In genomic region chr4:82371398-82371972, GRCh38 we compare ENCODE assay signal across 8 cellular contexts. TPM values are rescaled to one million over a fixed set of nuclear protein-coding genes. Genes with fewer than 3 reads are reported as not detected.
DNase-seq lines count a peak whose midpoint lies in the region; ATAC-seq and TF ChIP-seq lines count a peak whose summit lies in the region.

No MANE protein-coding gene starts in this region.

- H4K8ac ChIP-seq in neuronal stem cell (ENCODE audit: low read depth, low read length) = no peak overlapping the region

- H3K27me3 ChIP-seq in OCI-LY1 (ENCODE audit: insufficient read depth, low read length) (no peaks in the 10 kb centered on the region), neuronal stem cell (ENCODE audit: control insufficient read depth in 3 of 3, insufficient read depth in 3 of 3, low read depth in 1 of 3, low read length in 3 of 3) (no peaks in the 10 kb centered on the region)

- no peak overlapping the region for H2BK12ac ChIP-seq in neuronal stem cell (ENCODE audit: low read length)

- H3K27me3 Mint-ChIP-seq in endothelial cell (ENCODE audit: unreplicated experiment) = peaks cover 19% of the 10 kb centered on the region

- no peak overlapping the region for H3K23ac ChIP-seq in neuronal stem cell (ENCODE audit: low read depth, low read length, poor library complexity)

- no peak for DNase-seq in endothelial cell (ENCODE audit: low spot score)
- no peak for DNase-seq in neuronal stem cell (ENCODE audit: low spot score)
- no peak for DNase-seq in stimulated activated CD4-positive, alpha-beta T cell treated with anti-CD3 and anti-CD28 coated beads, Interleukin-4, amount 100 ng/mL, for 4 hours
- DNase-seq in stimulated activated CD4-positive, alpha-beta T cell treated with anti-CD3 and anti-CD28 coated beads, Interleukin-2, amount 100 ng/mL, for 48 hours = no peak

- peaks cover 78% of the 10 kb centered on the region for H3K36me3 ChIP-seq in OCI-LY1 (ENCODE audit: insufficient read depth, low read length)
- peaks cover 6 to 75% of the 10 kb centered on the region in 2 donors for H3K36me3 ChIP-seq in neuronal stem cell (replicated peaks in 1 of 2; ENCODE audit: control insufficient read depth in 2 of 2, insufficient read depth in 2 of 2, low read length in 2 of 2)

- no peak overlapping the region for H3K27ac ChIP-seq in OCI-LY1 (ENCODE audit: low read depth, low read length, poor library complexity, severe bottlenecking)
- H3K27ac ChIP-seq in neuronal stem cell (replicated peaks; ENCODE audit: low read length) = no peak overlapping the region

- H2BK5ac ChIP-seq in neuronal stem cell (ENCODE audit: low read length) = no peak overlapping the region

- peak overlapping the region; percentile 96 for H3K4me3 Mint-ChIP-seq in endothelial cell (ENCODE audit: unreplicated experiment)

- no peak overlapping the region for H2BK120ac ChIP-seq in neuronal stem cell (ENCODE audit: low read depth, low read length)

- no peak overlapping the region for H2AK5ac ChIP-seq in neuronal stem cell (ENCODE audit: low read depth, low read length)

- peak overlapping the region; percentile 93 for H3K4me2 ChIP-seq in OCI-LY1 (ENCODE audit: low read length)
- H3K4me2 ChIP-seq in neuronal stem cell (ENCODE audit: insufficient read depth, low read length, poor library complexity, severe bottlenecking) = peak overlapping the region; percentile 55

- no peaks in the 10 kb centered on the region for H3K9me2 ChIP-seq in OCI-LY1 (ENCODE audit: low read depth, low read length)

- peak overlapping the region; percentile 82 for H3K27ac Mint-ChIP-seq in endothelial cell (ENCODE audit: unreplicated experiment)

- no peak overlapping the region for H4K91ac ChIP-seq in neuronal stem cell (ENCODE audit: low read depth, low read length, poor library complexity)

- H3K18ac ChIP-seq in neuronal stem cell (ENCODE audit: low read length) = no peak overlapping the region

- H3K79me1 ChIP-seq in neuronal stem cell (ENCODE audit: low read depth, low read length) = peaks cover 3% of the 10 kb centered on the region

- peak overlapping the region; percentile 100 for H3K4me3 ChIP-seq in GM08714 (ENCODE audit: low read length)
- peak overlapping the region; percentile 99 for H3K4me3 ChIP-seq in OCI-LY1 (ENCODE audit: low read depth, low read length, poor library complexity, severe bottlenecking)
- H3K4me3 ChIP-seq in neuronal stem cell (ENCODE audit: low read length in 2 of 2) = peak overlapping the region; percentile 86 to 93

- peaks cover 16% of the 10 kb centered on the region; the same call in 1 of the 2 replicates for H4K20me1 ChIP-seq in OCI-LY1 (ENCODE audit: insufficient read depth, low read length)

- H2AFZ ChIP-seq in OCI-LY1 (ENCODE audit: low read length) (no peak overlapping the region), neuronal stem cell (ENCODE audit: low read length) (no peak overlapping the region)

- H3K4me1 ChIP-seq in OCI-LY1 (ENCODE audit: insufficient read depth, low read length, severe bottlenecking) (peaks cover 63% of the 10 kb centered on the region), neuronal stem cell (ENCODE audit: control insufficient read depth in 2 of 2, insufficient read depth in 1 of 2, low read depth in 1 of 2, low read length in 2 of 2) (peaks cover 6 to 21% of the 10 kb centered on the region in 2 donors)

- peaks cover 78% of the 10 kb centered on the region for H3K79me2 ChIP-seq in OCI-LY1 (ENCODE audit: insufficient read depth, low read length)

- no CpG with 5 or more reads among the region's 8 CpGs for WGBS in neuronal stem cell (ENCODE audit: extremely low coverage in 2 of 2, insufficient read length in 2 of 2, insufficient replicate concordance in 1 of 2), 2 donors

- no peak for ATAC-seq in GM21423 (IDR thresholded peaks at IDR 0.05; ENCODE audit: unreplicated experiment)
- no peak for ATAC-seq in GM21717 (IDR thresholded peaks at IDR 0.05; ENCODE audit: unreplicated experiment)

- TF ChIP-seq CTCF in OCI-LY1 (IDR thresholded peaks at IDR 0.05; ENCODE audit: low read length) (no peak), endothelial cell (IDR thresholded peaks at IDR 0.05; ENCODE audit: unreplicated experiment) (no peak)

- H3K9me3 Mint-ChIP-seq in endothelial cell (ENCODE audit: unreplicated experiment) = no peaks in the 10 kb centered on the region

- peak overlapping the region; percentile 99 for H3K9ac ChIP-seq in OCI-LY1 (ENCODE audit: low read length)
- no peak overlapping the region for H3K9ac ChIP-seq in neuronal stem cell (ENCODE audit: low read depth, low read length, poor library complexity)

- H3K4ac ChIP-seq in neuronal stem cell (ENCODE audit: low read length) = no peak overlapping the region

- H2BK15ac ChIP-seq in neuronal stem cell (ENCODE audit: low read length) = no peak overlapping the region

- H3K36me3 Mint-ChIP-seq in endothelial cell (ENCODE audit: low read depth, unreplicated experiment) = peaks cover 24% of the 10 kb centered on the region

- H3K4me1 Mint-ChIP-seq in endothelial cell (ENCODE audit: unreplicated experiment) = peaks cover 50% of the 10 kb centered on the region

- H3K9me3 ChIP-seq in OCI-LY1 (ENCODE audit: low read length) = no peaks in the 10 kb centered on the region
- peaks cover 0 to 6% of the 10 kb centered on the region in 2 donors for H3K9me3 ChIP-seq in neuronal stem cell (replicated peaks in 1 of 2; ENCODE audit: control insufficient read depth in 2 of 2, insufficient read depth in 1 of 2, low read depth in 1 of 2, low read length in 2 of 2)

- H3F3A ChIP-seq in OCI-LY1 (ENCODE audit: insufficient read depth, low read length) = no peaks in the 10 kb centered on the region

- no peak overlapping the region for H3K14ac ChIP-seq in neuronal stem cell (ENCODE audit: low read length)

RNA-seq across cellular contexts. Expression of gene HNRNPD, which starts 2.3 kb away (rescaled TPM):
- total RNA-seq in endothelial cell (ENCODE audit: unreplicated experiment) = 353 TPM
- 558 TPM for polyA plus RNA-seq in neuronal stem cell (2013, experiment 1 of 2)
- 549 TPM for polyA plus RNA-seq in neuronal stem cell (2013, experiment 2 of 2)

RNA-seq across cellular contexts. Expression of gene HNRNPDL, which starts 58.8 kb away (rescaled TPM):
- total RNA-seq in endothelial cell (ENCODE audit: unreplicated experiment) = 374 TPM
- polyA plus RNA-seq in neuronal stem cell (2013, experiment 1 of 2) = 345 TPM
- 337 TPM for polyA plus RNA-seq in neuronal stem cell (2013, experiment 2 of 2)

RNA-seq across cellular contexts. Expression of gene ENOPH1, which starts 58.9 kb away (rescaled TPM):
- total RNA-seq in endothelial cell (ENCODE audit: unreplicated experiment) = 37.1 TPM
- 40.1 TPM for polyA plus RNA-seq in neuronal stem cell (2013, experiment 1 of 2)
- polyA plus RNA-seq in neuronal stem cell (2013, experiment 2 of 2) = 37.1 TPM
